28 cellular contexts compared by ENCODE assay signal in genomic region chrX:43315622-43316021, GRCh38.
"Had no signal": no experiment of that assay in that cellular context is flagged by ENCODE, and none has a peak within 500 bp of the region (broad histone marks: within the 10 kb centered on the region; RNA-seq: fewer than 3 reads in every experiment).

No MANE protein-coding gene starts in this region.

- H3K4me3 ChIP-seq: hepatocyte, lower lobe of right lung, pancreas, prostate gland, skin epidermis, stomach, testis, thyroid gland, transverse colon, upper lobe of right lung had no signal

- DNase-seq: kidney glomerular epithelial cell; left cardiac atrium; lower lobe of right lung; mammary epithelial cell; mesenchymal stem cell; naive thymus-derived CD8-positive, alpha-beta T cell; nucleus accumbens; pancreas; retina; stimulated activated CD4-positive, alpha-beta T cell treated with anti-CD3 and anti-CD28 coated beads, Interleukin-12 subunit alpha, Interleukin-12 subunit beta, amount 100 ng/mL, for 4 hours; stimulated activated CD4-positive, alpha-beta T cell treated with anti-CD3 and anti-CD28 coated beads, Interleukin-15, amount 100 ng/mL, for 24 hours; stimulated activated CD4-positive, alpha-beta T cell treated with anti-CD3 and anti-CD28 coated beads, Interleukin-2, amount 100 ng/mL, for 24 hours; stimulated activated CD4-positive, alpha-beta T cell treated with anti-CD3 and anti-CD28 coated beads, Interleukin-4, amount 100 ng/mL, for 1 hour; stimulated activated naive B cell treated with anti-CD40 and anti-IgM and Interleukin-4, amounts not matched to agents 10 μg/mL and 1 μg/mL and 100 μg/mL, for 72 hours; stimulated activated naive CD8-positive, alpha-beta T cell treated with anti-CD3 and anti-CD28 coated beads, Interleukin-15, Interleukin-2, amounts not matched to agents 100 U/mL and 50 U/mL, for 24 hours; stomach; testis; thyroid gland; transverse colon; upper lobe of right lung had no signal

- H2AFZ ChIP-seq: hepatocyte had no signal

- FAIRE-seq: keratinocyte, urothelium cell line had no signal

- H3K27me3 ChIP-seq: hepatocyte, stomach, testis, thyroid gland, transverse colon, upper lobe of right lung had no signal

- H3K9me3 ChIP-seq: lower lobe of right lung, pancreas, prostate gland, stomach, testis, thyroid gland, transverse colon, upper lobe of right lung had no signal

- H3K4me2 ChIP-seq: hepatocyte had no signal

- H3K79me2 ChIP-seq: hepatocyte had no signal

- ATAC-seq: left cardiac atrium; left lobe of liver; lower lobe of right lung; naive thymus-derived CD8-positive, alpha-beta T cell; pancreas; right cardiac atrium; sciatic nerve; stimulated activated naive B cell treated with anti-CD40 and anti-IgM and Interleukin-4, amounts not matched to agents 10 μg/mL and 1 μg/mL and 100 μg/mL, for 72 hours; stimulated activated naive CD8-positive, alpha-beta T cell treated with anti-CD3 and anti-CD28 coated beads, Interleukin-15, Interleukin-2, amounts not matched to agents 100 U/mL and 50 U/mL, for 24 hours; upper lobe of right lung had no signal

- H3K4me1 ChIP-seq: lower lobe of right lung, pancreas, prostate gland, stomach, testis, thyroid gland, transverse colon, upper lobe of right lung had no signal

- H3K27ac ChIP-seq: hepatocyte, lower lobe of right lung, pancreas, prostate gland, skin epidermis, stomach, testis, thyroid gland, transverse colon, upper lobe of right lung had no signal

- H3K36me3 ChIP-seq: lower lobe of right lung, pancreas, prostate gland, stomach, thyroid gland, transverse colon, upper lobe of right lung had no signal
